ENCODE assay signal across 11 cellular contexts in the genomic region with DNA sequence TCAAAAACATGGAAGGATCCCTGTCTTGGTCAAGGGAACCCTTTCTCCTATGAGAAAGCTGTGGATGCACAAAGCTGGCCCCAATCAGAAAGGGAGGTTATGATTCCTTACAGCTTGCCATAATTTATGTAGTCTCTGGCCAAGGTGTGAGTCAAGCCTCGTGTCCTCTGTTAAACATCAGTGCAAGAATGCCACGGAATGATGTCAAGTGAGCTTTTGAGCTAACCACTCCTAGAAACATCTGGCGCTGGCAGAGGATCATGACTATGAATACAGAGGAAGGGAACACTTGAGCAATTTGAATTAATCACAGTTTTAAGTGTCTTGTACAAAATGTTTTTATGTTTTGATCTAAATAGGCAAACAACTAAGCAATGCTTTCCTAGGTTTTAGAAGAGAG. TPM values are rescaled to one million over a fixed set of nuclear protein-coding genes. Genes with fewer than 3 reads are reported as not detected.
DNase-seq lines count a peak whose midpoint lies in the region; ATAC-seq, FAIRE-seq and TF ChIP-seq lines count a peak whose summit lies in the region.
"Had no signal": no experiment of that assay in that cellular context is flagged by ENCODE, and none has a peak within 500 bp of the region (broad histone marks: within the 10 kb centered on the region; RNA-seq: fewer than 3 reads in every experiment).

No MANE protein-coding gene starts in this region.

- peaks cover 0 to 6% (median 3%) of the 10 kb centered on the region in 3 donors for H3K4me1 ChIP-seq in pancreas

- peak; percentile 39 for FAIRE-seq in pancreas (lab: Jason Lieb, UNC)

- in situ Hi-C loops in GM13977 (cut with MboI; ENCODE audit: low pct_unique_long_range_greater_than_20kb, low sequenced_read_pairs, unreplicated experiment): no loop called here

- no peaks in the 10 kb centered on the region for H3K36me3 ChIP-seq in pancreas

- no peaks in the 10 kb centered on the region for H3K9me3 ChIP-seq in pancreas

- CTCF ChIA-PET in RWPE1 (lab: Yijun Ruan, JAX): no interaction called here
- CTCF ChIA-PET in HEK293T (lab: Yijun Ruan, JAX): no interaction called here

- intact Hi-C loops in pancreas (cut with DNase I): no loop called here

- TF ChIP-seq CTCF in RWPE1 (conservative IDR thresholded peaks at IDR 0.05; ENCODE audit: low read depth) (no peak), fibroblast of villous mesenchyme (IDR thresholded peaks at IDR 0.05; ENCODE audit: insufficient read depth, low read depth, low read length) (no peak), pancreas (IDR thresholded peaks at IDR 0.05) (no peak), GM13977 (IDR thresholded peaks at IDR 0.05; ENCODE audit: extremely low read depth, insufficient read depth, missing control alignments) (no peak)

- DNase-seq in AG20443 (ENCODE audit: low spot score) (peak; percentile 59), RWPE1 (ENCODE audit: low spot score) (peak; percentile 26), fibroblast of villous mesenchyme (ENCODE audit: low read depth) (peak; percentile 95), pancreas (no peak), NOMO-1 (lab: John Stamatoyannopoulos, UW; ENCODE audit: unreplicated experiment in 2 of 2) (no peak), activated T-cell treated with anti-CD3 and anti-CD28 coated beads for 4 hours (no peak), GM13977 (ENCODE audit: low spot score) (no peak), HEK293T (ENCODE audit: extremely low spot score) (no peak)
- DNase-seq: CD8-positive, alpha-beta memory T cell; NCI-H526 treated with DMSO at 0.1 percent for 48 hours; T1000 had no signal

- H3K4me3 ChIP-seq in fibroblast of villous mesenchyme (ENCODE audit: low read depth, low read length) (no peak overlapping the region), pancreas (no peak overlapping the region)

- H3K27me3 ChIP-seq in pancreas: no peaks in the 10 kb centered on the region

- 49 to 51% methylated on average over 3 of the region's 3 CpGs for WGBS in pancreas, 2 donors

- peak overlapping the region; percentile 94 for H3K27ac ChIP-seq in RWPE1
- H3K27ac ChIP-seq in pancreas: no peak overlapping the region

- peak in 2 of 4 donors; percentile 44 to 57 for ATAC-seq in pancreas

- POLR2A ChIA-PET in RWPE1 (lab: Yijun Ruan, JAX; ENCODE audit: low non-redundant PET): no interaction called here
- POLR2A ChIA-PET in HEK293T (lab: Yijun Ruan, JAX): no interaction called here

TF ChIP-seq in HEK293T, 16 proteins besides CTCF, POLR2A, EP300 and RAD21:
- TF ChIP-seq ARNT (IDR thresholded peaks at IDR 0.05): no peak
- no peak for TF ChIP-seq FOXM1 (IDR thresholded peaks at IDR 0.05; ENCODE audit: borderline replicate concordance)
- no peak for TF ChIP-seq HDGF (IDR thresholded peaks at IDR 0.05; ENCODE audit: borderline replicate concordance)
- TF ChIP-seq BHLHE40 (IDR thresholded peaks at IDR 0.05; ENCODE audit: borderline replicate concordance): no peak

RNA-seq across cellular contexts. Expression of a gene that starts 51.5 kb away (rescaled TPM):
- 24.2 and 30.2 TPM in 2 replicates for total RNA-seq in fibroblast of villous mesenchyme
- total RNA-seq in pancreas: 10 to 100 TPM in 2 of 6 donors, 1 to 10 TPM in 4; 6.2 to 15.1 (median 8.3) TPM
- 10 to 100 TPM in 1 of 2 donors, 1 to 10 TPM in 1; 7.7 to 10.6 TPM for polyA plus RNA-seq in pancreas

Comparison
In these comparisons a context has a peak if more than half of its experiments do, and no peak if none do; other contexts are left out.
1. DNase-seq: peak in AG20443 (single experiment), RWPE1 (single experiment) and fibroblast of villous mesenchyme (single experiment); none in pancreas (0 of 6), NOMO-1 (0 of 2), activated T-cell treated with anti-CD3 and anti-CD28 coated beads for 4 hours (single experiment), GM13977 (single experiment) and HEK293T (single experiment).